In genomic region chr6:165843568-165844113, GRCh38 we compare ENCODE assay signal across 26 cellular contexts.
DNase-seq lines count a peak whose midpoint lies in the region; ATAC-seq and TF ChIP-seq lines count a peak whose summit lies in the region.
"Had no signal": no experiment of that assay in that cellular context is flagged by ENCODE, and none has a peak within 500 bp of the region (broad histone marks: within the 10 kb centered on the region; RNA-seq: fewer than 3 reads in every experiment).

No MANE protein-coding gene starts in this region.

- no peak overlapping the region for H3K27ac Mint-ChIP-seq in osteocyte (ENCODE audit: unreplicated experiment)
- H3K27ac Mint-ChIP-seq: CD4-positive, alpha-beta T cell; CD8-positive, alpha-beta memory T cell; HFFc6 had no signal

- H3K4me3 ChIP-seq in HEK293 (ENCODE audit: low read depth, low read length) = no peak overlapping the region
- H3K4me3 ChIP-seq in esophagus muscularis mucosa = no peak overlapping the region
- no peak overlapping the region for H3K4me3 ChIP-seq in upper lobe of right lung
- H3K4me3 ChIP-seq in ascending aorta = no peak overlapping the region
- H3K4me3 ChIP-seq: A549; BLaER1 treated with 17β-estradiol and CSF1 and Interleukin-3, amounts not matched to agents 10 nM and 100 nM; GM12878 had no signal

- H3K27me3 ChIP-seq in esophagus muscularis mucosa (peaks cover 0 to 10% (median 0%) of the 10 kb centered on the region in 4 donors), upper lobe of right lung (peaks cover 17% of the 10 kb centered on the region), ascending aorta (no peaks in the 10 kb centered on the region)
- H3K27me3 ChIP-seq: BE2C had no signal

- H3K9me3 Mint-ChIP-seq in osteocyte (ENCODE audit: unreplicated experiment) = no peaks in the 10 kb centered on the region
- H3K9me3 Mint-ChIP-seq: CD4-positive, alpha-beta T cell had no signal

- H3K4me1 ChIP-seq in HEK293 (ENCODE audit: control insufficient read depth, insufficient read depth, low read length) (peaks cover 19% of the 10 kb centered on the region), esophagus muscularis mucosa (no peaks in the 10 kb centered on the region), upper lobe of right lung (no peaks in the 10 kb centered on the region), ascending aorta (no peaks in the 10 kb centered on the region)
- H3K4me1 ChIP-seq: BE2C had no signal

- DNase-seq in esophagus muscularis mucosa (ENCODE audit: extremely low spot score) = peak; percentile 75
- peak; percentile 62 for DNase-seq in osteocyte (ENCODE audit: extremely low spot score, unreplicated experiment)
- no peak for DNase-seq in upper lobe of right lung
- DNase-seq in ascending aorta (ENCODE audit: low spot score in 2 of 2) = no peak
- DNase-seq in HCEC 1CT = no peak
- DNase-seq: 8988T; ACHN; AML-193; BE2C; CD4-positive, alpha-beta T cell; CD8-positive, alpha-beta memory T cell; DMS 273 treated with DMSO at 0.1 percent for 48 hours; DMS79; EL; GDM1; GOT3; H7; HFFc6 had no signal

- POLR2A ChIA-PET in HEK293 (lab: Yijun Ruan, JAX) = no interaction called here

- no peaks in the 10 kb centered on the region for H3K4me1 Mint-ChIP-seq in osteocyte (ENCODE audit: unreplicated experiment)
- H3K4me1 Mint-ChIP-seq: CD14-positive monocyte had no signal

- TF ChIP-seq CTCF in HEK293 (tag by site-specific recombination; IDR thresholded peaks at IDR 0.05) (no peak), esophagus muscularis mucosa (IDR thresholded peaks at IDR 0.05) (no peak), osteocyte (IDR thresholded peaks at IDR 0.05) (no peak), upper lobe of right lung (IDR thresholded peaks at IDR 0.05) (no peak), ascending aorta (IDR thresholded peaks at IDR 0.05) (no peak)

- 90% methylated on average over 10 of the region's 11 CpGs for WGBS in esophagus muscularis mucosa

- ATAC-seq in upper lobe of right lung (peak; percentile 7), GM21528 (IDR thresholded peaks at IDR 0.05; ENCODE audit: low FRiP score, unreplicated experiment) (no peak), GM19467 (IDR thresholded peaks at IDR 0.05; ENCODE audit: unreplicated experiment) (no peak)
- ATAC-seq: GM12878, HCT116 had no signal

- TF ChIP-seq POLR2A in esophagus muscularis mucosa (IDR thresholded peaks at IDR 0.05; ENCODE audit: low read depth) = no peak

- CTCF ChIA-PET in HEK293 (lab: Yijun Ruan, JAX) = interaction anchor here (0.6 to 5.7 kb wide), 2 partner anchors 41 to 403 kb away, joined by 4 to 28 read pairs; no protein-coding TSS in a partner anchor

- H3K4me3 Mint-ChIP-seq in osteocyte (ENCODE audit: unreplicated experiment) = no peak overlapping the region
- H3K4me3 Mint-ChIP-seq: CD14-positive monocyte; CD4-positive, alpha-beta T cell; CD8-positive, alpha-beta memory T cell; HFFc6 had no signal

- H3K27me3 Mint-ChIP-seq in osteocyte (ENCODE audit: unreplicated experiment) = peaks cover 14% of the 10 kb centered on the region

- H3K27ac ChIP-seq in HEK293 (ENCODE audit: extremely low read depth, low read depth, low read length) (no peak overlapping the region), esophagus muscularis mucosa (replicated peaks in 1 of 4) (no peak overlapping the region), upper lobe of right lung (no peak overlapping the region), ascending aorta (no peak overlapping the region)
- H3K27ac ChIP-seq: A549; BLaER1 treated with 17β-estradiol and CSF1 and Interleukin-3, amounts not matched to agents 10 nM and 100 nM had no signal

- no peaks in the 10 kb centered on the region for H3K9me3 ChIP-seq in HEK293 (ENCODE audit: control insufficient read depth, insufficient read depth, low read depth, low read length)
- H3K9me3 ChIP-seq in esophagus muscularis mucosa = no peaks in the 10 kb centered on the region
- H3K9me3 ChIP-seq in upper lobe of right lung = no peaks in the 10 kb centered on the region
- H3K9me3 ChIP-seq in ascending aorta = no peaks in the 10 kb centered on the region
- H3K9me3 ChIP-seq: A549; BE2C; BLaER1 treated with 17β-estradiol and CSF1 and Interleukin-3, amounts not matched to agents 10 nM and 100 nM had no signal

- no peak for TF ChIP-seq EP300 in esophagus muscularis mucosa (IDR thresholded peaks at IDR 0.05)

- intact Hi-C loops in esophagus muscularis mucosa (cut with DNase I) = no loop called here
- intact Hi-C loops in upper lobe of right lung (cut with DNase I) = no loop called here
- intact Hi-C loops in ascending aorta (cut with DNase I) = no loop called here

- no peaks in the 10 kb centered on the region for H3K36me3 Mint-ChIP-seq in osteocyte (ENCODE audit: unreplicated experiment)
- H3K36me3 Mint-ChIP-seq: CD14-positive monocyte; CD8-positive, alpha-beta memory T cell had no signal

- no peaks in the 10 kb centered on the region for H3K36me3 ChIP-seq in HEK293 (ENCODE audit: control insufficient read depth in 2 of 2, insufficient read depth in 1 of 2, low read length in 2 of 2)
- H3K36me3 ChIP-seq in esophagus muscularis mucosa = no peaks in the 10 kb centered on the region
- H3K36me3 ChIP-seq in upper lobe of right lung = no peaks in the 10 kb centered on the region
- no peaks in the 10 kb centered on the region for H3K36me3 ChIP-seq in ascending aorta
- H3K36me3 ChIP-seq: BE2C; BLaER1 treated with 17β-estradiol and CSF1 and Interleukin-3, amounts not matched to agents 10 nM and 100 nM had no signal

TF ChIP-seq in HEK293, 187 proteins besides CTCF, POLR2A, EP300 and RAD21:
- TF ChIP-seq ZNF341 (tag by site-specific recombination; IDR thresholded peaks at IDR 0.05; ENCODE audit: low read depth) (no peak), ZNF37A (tag by site-specific recombination; IDR thresholded peaks at IDR 0.05) (no peak), SCRT2 (tag by site-specific recombination; IDR thresholded peaks at IDR 0.05) (peak; percentile 95), ZNF274 (IDR thresholded peaks at IDR 0.05; ENCODE audit: low read length) (no peak), ZNF274 (tag by site-specific recombination; IDR thresholded peaks at IDR 0.05; ENCODE audit: borderline replicate concordance) (no peak), ZNF248 (tag by site-specific recombination; IDR thresholded peaks at IDR 0.05) (no peak), ZNF560 (tag by site-specific recombination; IDR thresholded peaks at IDR 0.05; ENCODE audit: borderline replicate concordance) (no peak)
TF ChIP-seq in HEK293: peak in this region for 1.

Comparison
In these comparisons a context has a peak if more than half of its experiments do, and no peak if none do; other contexts are left out.
1. DNase-seq: peak in esophagus muscularis mucosa (single experiment) and osteocyte (single experiment); none in upper lobe of right lung (single experiment), ascending aorta (0 of 2) and HCEC 1CT (single experiment).